In genomic region chr18:21739604-21740473, GRCh38 we compare ENCODE assay signal across 8 cellular contexts. TPM values are rescaled to one million over a fixed set of nuclear protein-coding genes. Genes with fewer than 3 reads are reported as not detected.
DNase-seq lines count a peak whose midpoint lies in the region; ATAC-seq and TF ChIP-seq lines count a peak whose summit lies in the region.

No MANE protein-coding gene starts in this region.

- DNase-seq in activated CD4-positive, alpha-beta T cell treated with anti-CD3 and anti-CD28 coated beads, Interleukin-2, amount 10 ng/mL, durations not matched to agents 7 days and 5 days: no peak
- DNase-seq in activated CD4-positive, alpha-beta T cell treated with anti-CD3 and anti-CD28 coated beads for 1 hour: no peak
- DNase-seq in SK-N-SH: peak; percentile 16
- no peak for DNase-seq in fibroblast of lung (ENCODE audit: low read depth in 2 of 2)
- no peak for DNase-seq in progenitor cell of endocrine pancreas (ENCODE audit: low spot score, unreplicated experiment)
- DNase-seq in stimulated activated CD4-positive, alpha-beta T cell treated with anti-CD3 and anti-CD28 coated beads, Interleukin-1b, Interleukin-23, amount 100 ng/mL, for 48 hours: no peak
- no peak for DNase-seq in activated CD8-positive, alpha-beta memory T cell treated with anti-CD3 and anti-CD28 coated beads for 24 hours

- peak; percentile 7 for ATAC-seq in HG03045 (IDR thresholded peaks at IDR 0.05; ENCODE audit: unreplicated experiment)

- H3K27ac ChIP-seq in SK-N-SH (ENCODE audit: low read depth in 2 of 2, low read length in 1 of 2): peak overlapping the region; percentile 61 to 98
- H3K27ac ChIP-seq in fibroblast of lung (ENCODE audit: insufficient read depth, low read length): no peak overlapping the region

- H2AFZ ChIP-seq in SK-N-SH (ENCODE audit: low read depth): peak overlapping the region; percentile 88
- peak overlapping the region; percentile 59 for H2AFZ ChIP-seq in fibroblast of lung (ENCODE audit: low read length)

- H3K4me3 Mint-ChIP-seq in activated CD4-positive, alpha-beta T cell treated with anti-CD3 and anti-CD28 coated beads, Interleukin-2, amount 10 ng/mL, durations not matched to agents 7 days and 5 days: peak overlapping the region; percentile 96
- H3K4me3 Mint-ChIP-seq in progenitor cell of endocrine pancreas (ENCODE audit: low read depth): peak overlapping the region; percentile 94

- CTCF ChIA-PET in activated CD4-positive, alpha-beta T cell treated with anti-CD3 and anti-CD28 coated beads, Interleukin-2, amount 10 ng/mL, durations not matched to agents 7 days and 5 days (lab: Charles Lee): interaction anchor here (0.7 to 2.4 kb wide), 8 partner anchors 10 to 171 kb away, joined by 3 to 13 read pairs (median 4); partner anchors contain the start of gene ESCO1
- CTCF ChIA-PET in SK-N-SH (lab: Yijun Ruan, JAX): interaction anchor here (0.7 kb wide), 1 partner anchor 36 kb away, joined by 3 read pairs; no protein-coding TSS in a partner anchor

- no peaks in the 10 kb centered on the region for H3K9me2 ChIP-seq in SK-N-SH

- H3K27me3 Mint-ChIP-seq in activated CD4-positive, alpha-beta T cell treated with anti-CD3 and anti-CD28 coated beads, Interleukin-2, amount 10 ng/mL, durations not matched to agents 7 days and 5 days: peaks cover 19% of the 10 kb centered on the region
- no peaks in the 10 kb centered on the region for H3K27me3 Mint-ChIP-seq in progenitor cell of endocrine pancreas

- peak overlapping the region; percentile 38; the same call in 1 of the 2 replicates for H3K4me2 ChIP-seq in SK-N-SH
- H3K4me2 ChIP-seq in fibroblast of lung (ENCODE audit: extremely low read depth, insufficient read depth, low read length): peak overlapping the region; percentile 36

- H3K36me3 ChIP-seq in SK-N-SH (replicated peaks in 1 of 2; ENCODE audit: control insufficient read depth in 1 of 2, insufficient read depth in 2 of 2, low read length in 1 of 2): peaks cover 0 to 4% of the 10 kb centered on the region in 2 experiments
- no peaks in the 10 kb centered on the region for H3K36me3 ChIP-seq in fibroblast of lung (ENCODE audit: control insufficient read depth, insufficient read depth, low read length)

- H4K20me1 ChIP-seq in SK-N-SH (ENCODE audit: insufficient read depth): peaks cover 23% of the 10 kb centered on the region
- no peaks in the 10 kb centered on the region for H4K20me1 ChIP-seq in fibroblast of lung (ENCODE audit: control insufficient read depth, extremely low read depth, insufficient read depth, low read length)

- H3K9me3 ChIP-seq in SK-N-SH (no peaks in the 10 kb centered on the region), fibroblast of lung (ENCODE audit: control insufficient read depth, insufficient read depth, low read depth, low read length) (no peaks in the 10 kb centered on the region)

- H3K36me3 Mint-ChIP-seq in activated CD4-positive, alpha-beta T cell treated with anti-CD3 and anti-CD28 coated beads, Interleukin-2, amount 10 ng/mL, durations not matched to agents 7 days and 5 days (ENCODE audit: low read depth): peaks cover 28% of the 10 kb centered on the region
- peaks cover 9% of the 10 kb centered on the region for H3K36me3 Mint-ChIP-seq in progenitor cell of endocrine pancreas (ENCODE audit: insufficient read depth)

- peaks cover 39% of the 10 kb centered on the region for H3K4me1 Mint-ChIP-seq in activated CD4-positive, alpha-beta T cell treated with anti-CD3 and anti-CD28 coated beads, Interleukin-2, amount 10 ng/mL, durations not matched to agents 7 days and 5 days
- H3K4me1 Mint-ChIP-seq in progenitor cell of endocrine pancreas (ENCODE audit: low read depth): peaks cover 22% of the 10 kb centered on the region

- POLR2A ChIA-PET in activated CD4-positive, alpha-beta T cell treated with anti-CD3 and anti-CD28 coated beads, Interleukin-2, amount 10 ng/mL, durations not matched to agents 7 days and 5 days (lab: Charles Lee): interaction anchor here (0.7 kb wide), 1 partner anchor 57 kb away, joined by 4 read pairs; no protein-coding TSS in a partner anchor
- POLR2A ChIA-PET in SK-N-SH (lab: Yijun Ruan, JAX): interaction anchor here (0.6 to 3.2 kb wide), 4 partner anchors 35 to 139 kb away, joined by 3 to 17 read pairs (median 8); partner anchors contain the start of genes ABHD3, ESCO1 and SNRPD1

- peak overlapping the region; percentile 99 for H3K27ac Mint-ChIP-seq in activated CD4-positive, alpha-beta T cell treated with anti-CD3 and anti-CD28 coated beads, Interleukin-2, amount 10 ng/mL, durations not matched to agents 7 days and 5 days
- peak overlapping the region; percentile 99 for H3K27ac Mint-ChIP-seq in progenitor cell of endocrine pancreas

- H3K9me3 Mint-ChIP-seq in activated CD4-positive, alpha-beta T cell treated with anti-CD3 and anti-CD28 coated beads, Interleukin-2, amount 10 ng/mL, durations not matched to agents 7 days and 5 days: peaks cover 18% of the 10 kb centered on the region
- peaks cover 14% of the 10 kb centered on the region for H3K9me3 Mint-ChIP-seq in progenitor cell of endocrine pancreas (ENCODE audit: low read depth)

- WGBS in SK-N-SH (ENCODE audit: low lambda C conversion rate): 74% methylated on average over 19 of the region's 19 CpGs

- no peaks in the 10 kb centered on the region for H3K27me3 ChIP-seq in SK-N-SH (ENCODE audit: insufficient read depth)
- no peaks in the 10 kb centered on the region for H3K27me3 ChIP-seq in fibroblast of lung (ENCODE audit: control insufficient read depth, insufficient read depth, low read length)

- peaks cover 0 to 2% of the 10 kb centered on the region in 2 experiments; a peak in 1 of 4 replicates for H3K4me1 ChIP-seq in SK-N-SH (ENCODE audit: control insufficient read depth in 1 of 2, insufficient read depth in 2 of 2, low read depth in 1 of 2, low read length in 1 of 2)
- no peaks in the 10 kb centered on the region for H3K4me1 ChIP-seq in fibroblast of lung (ENCODE audit: control insufficient read depth, extremely low read depth, insufficient read depth, low read length)

- H3F3A ChIP-seq in SK-N-SH (replicated peaks; ENCODE audit: insufficient read depth): no peaks in the 10 kb centered on the region

- no peak for TF ChIP-seq RAD21 in SK-N-SH (IDR thresholded peaks at IDR 0.05; ENCODE audit: low read length)

- H3K4me3 ChIP-seq in SK-N-SH (ENCODE audit: low read depth in 2 of 2, low read length in 1 of 2): peak overlapping the region; percentile 89 to 95; a peak in 3 of 4 replicates
- H3K4me3 ChIP-seq in fibroblast of lung (replicated peaks in 1 of 4; ENCODE audit: control extremely low read depth in 1 of 4, insufficient read depth in 1 of 4, low read depth in 3 of 4, low read length in 4 of 4): peak overlapping the region in 2 of 4 experiments; percentile 63 to 89

- H3K79me2 ChIP-seq in SK-N-SH (ENCODE audit: insufficient read depth) (peaks cover 34% of the 10 kb centered on the region), fibroblast of lung (ENCODE audit: control insufficient read depth, insufficient read depth, low read length) (peaks cover 24% of the 10 kb centered on the region)

- no peak for TF ChIP-seq EP300 in SK-N-SH (IDR thresholded peaks at IDR 0.05; ENCODE audit: borderline replicate concordance in 1 of 2, low read depth in 1 of 2, low read length in 1 of 2)

- no peak for TF ChIP-seq CTCF in SK-N-SH (IDR thresholded peaks at IDR 0.05)
- no peak for TF ChIP-seq CTCF in fibroblast of lung (conservative IDR thresholded peaks at IDR 0.05 in 1 of 2, IDR thresholded peaks at IDR 0.05 in 1 of 2; ENCODE audit: low read depth in 1 of 2, low read length in 2 of 2)
- TF ChIP-seq CTCF in progenitor cell of endocrine pancreas (IDR thresholded peaks at IDR 0.05; ENCODE audit: unreplicated experiment): no peak

- H3K9ac ChIP-seq in SK-N-SH (peak overlapping the region; percentile 98; the same call in 1 of the 2 replicates), fibroblast of lung (ENCODE audit: insufficient read depth, low read length) (no peak overlapping the region)

TF ChIP-seq in SK-N-SH, 30 proteins besides CTCF, POLR2A, EP300 and RAD21:
- no peak for TF ChIP-seq TAF1 (IDR thresholded peaks at IDR 0.05; ENCODE audit: borderline replicate concordance, low read depth, low read length)
- TF ChIP-seq MXI1 (IDR thresholded peaks at IDR 0.05; ENCODE audit: low read depth, low read length): no peak
- no peak for TF ChIP-seq POLR2AphosphoS5 (IDR thresholded peaks at IDR 0.05; ENCODE audit: low read depth, low read length)
- TF ChIP-seq MAX (IDR thresholded peaks at IDR 0.05; ENCODE audit: low read depth): 0 out of 2 replicates have a peak, but pooled peaks have one; percentile 48
- no peak for TF ChIP-seq TEAD4 (IDR thresholded peaks at IDR 0.05; ENCODE audit: borderline replicate concordance, insufficient read depth)

RNA-seq across cellular contexts. Expression of gene MIB1, which starts 0.8 kb away (rescaled TPM):
- total RNA-seq in activated CD4-positive, alpha-beta T cell treated with anti-CD3 and anti-CD28 coated beads, Interleukin-2, amount 10 ng/mL, durations not matched to agents 7 days and 5 days: 10 to 100 TPM; 36.7 to 37.3 TPM
- polyA plus RNA-seq in SK-N-SH (2012; rRNA removed) (5.0 and 6.5 TPM in 2 replicates), fibroblast of lung (14.2 and 22.3 TPM in 2 replicates)
- 8.2 and 8.4 TPM in 2 replicates for polyA plus RNA-seq in SK-N-SH (2012; cell fraction: cytosol; rRNA removed)
- 3.6 and 9.1 TPM in 2 replicates for polyA plus RNA-seq in SK-N-SH (2012; cell fraction: nucleus; rRNA removed)
- total RNA-seq in fibroblast of lung (49.8 and 51.0 TPM in 2 replicates), progenitor cell of endocrine pancreas (79.5 and 81.3 TPM in 2 replicates)
- 11.0 and 16.3 TPM in 2 replicates for polyA plus RNA-seq in fibroblast of lung (2012)
- polyA minus RNA-seq in fibroblast of lung (ENCODE audit: low replicate concordance): 9.9 and 13.1 TPM in 2 replicates

RNA-seq across cellular contexts. Expression of gene ABHD3, which starts 35.3 kb away (rescaled TPM):
- total RNA-seq in activated CD4-positive, alpha-beta T cell treated with anti-CD3 and anti-CD28 coated beads, Interleukin-2, amount 10 ng/mL, durations not matched to agents 7 days and 5 days: 10 to 100 TPM; 53.4 to 57.6 TPM
- polyA plus RNA-seq in SK-N-SH (2012; rRNA removed): 4.3 and 5.4 TPM in 2 replicates
- polyA plus RNA-seq in SK-N-SH (2012; cell fraction: cytosol; rRNA removed): 3.7 and 4.1 TPM in 2 replicates
- polyA plus RNA-seq in SK-N-SH (2012; cell fraction: nucleus; rRNA removed): 10.9 and 17.4 TPM in 2 replicates
- 9.2 and 17.0 TPM in 2 replicates for total RNA-seq in fibroblast of lung
- polyA plus RNA-seq in fibroblast of lung: 5.1 and 6.3 TPM in 2 replicates
- 3.6 and 3.9 TPM in 2 replicates for polyA plus RNA-seq in fibroblast of lung (2012)
- polyA minus RNA-seq in fibroblast of lung (ENCODE audit: low replicate concordance): 1.8 and 2.6 TPM in 2 replicates
- total RNA-seq in progenitor cell of endocrine pancreas: 19.8 and 21.1 TPM in 2 replicates
